In genomic region chr19:51750381-51751124, GRCh38 we compare ENCODE assay signal across 2 cellular contexts.
TF ChIP-seq lines count a peak whose summit lies in the region.

No MANE protein-coding gene starts in this region.

TF ChIP-seq in liver, 16 proteins besides CTCF, POLR2A, EP300 and RAD21:
- no peak for TF ChIP-seq EGR1 (IDR thresholded peaks at IDR 0.05; ENCODE audit: low read depth in 2 of 2)
- TF ChIP-seq, protein P1, sequence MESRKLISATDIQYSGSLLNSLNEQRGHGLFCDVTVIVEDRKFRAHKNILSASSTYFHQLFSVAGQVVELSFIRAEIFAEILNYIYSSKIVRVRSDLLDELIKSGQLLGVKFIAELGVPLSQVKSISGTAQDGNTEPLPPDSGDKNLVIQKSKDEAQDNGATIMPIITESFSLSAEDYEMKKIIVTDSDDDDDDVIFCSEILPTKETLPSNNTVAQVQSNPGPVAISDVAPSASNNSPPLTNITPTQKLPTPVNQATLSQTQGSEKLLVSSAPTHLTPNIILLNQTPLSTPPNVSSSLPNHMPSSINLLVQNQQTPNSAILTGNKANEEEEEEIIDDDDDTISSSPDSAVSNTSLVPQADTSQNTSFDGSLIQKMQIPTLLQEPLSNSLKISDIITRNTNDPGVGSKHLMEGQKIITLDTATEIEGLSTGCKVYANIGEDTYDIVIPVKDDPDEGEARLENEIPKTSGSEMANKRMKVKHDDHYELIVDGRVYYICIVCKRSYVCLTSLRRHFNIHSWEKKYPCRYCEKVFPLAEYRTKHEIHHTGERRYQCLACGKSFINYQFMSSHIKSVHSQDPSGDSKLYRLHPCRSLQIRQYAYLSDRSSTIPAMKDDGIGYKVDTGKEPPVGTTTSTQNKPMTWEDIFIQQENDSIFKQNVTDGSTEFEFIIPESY (IDR thresholded peaks at IDR 0.05), result no peak
- no peak for TF ChIP-seq HNF4G (IDR thresholded peaks at IDR 0.05)
- no peak for TF ChIP-seq FOXA2 (IDR thresholded peaks at IDR 0.05)
- TF ChIP-seq SP1 (IDR thresholded peaks at IDR 0.05), result no peak
- no peak for TF ChIP-seq YY1 (IDR thresholded peaks at IDR 0.05)
- TF ChIP-seq JUND (IDR thresholded peaks at IDR 0.05), result no peak
- no peak for TF ChIP-seq REST (IDR thresholded peaks at IDR 0.05)
- TF ChIP-seq FOXA1 (IDR thresholded peaks at IDR 0.05), result no peak
- TF ChIP-seq NR2F2 (IDR thresholded peaks at IDR 0.05), result no peak
- no peak for TF ChIP-seq TAF1 (conservative IDR thresholded peaks at IDR 0.05)
- TF ChIP-seq, protein P2, sequence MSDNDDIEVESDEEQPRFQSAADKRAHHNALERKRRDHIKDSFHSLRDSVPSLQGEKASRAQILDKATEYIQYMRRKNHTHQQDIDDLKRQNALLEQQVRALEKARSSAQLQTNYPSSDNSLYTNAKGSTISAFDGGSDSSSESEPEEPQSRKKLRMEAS (IDR thresholded peaks at IDR 0.05), result no peak
- TF ChIP-seq RXRA (IDR thresholded peaks at IDR 0.05), result no peak
- no peak for TF ChIP-seq GABPA (IDR thresholded peaks at IDR 0.05 in 1 of 2, conservative IDR thresholded peaks at IDR 0.05 in 1 of 2)
- TF ChIP-seq ATF3 (IDR thresholded peaks at IDR 0.05), result no peak
- TF ChIP-seq HNF4A (conservative IDR thresholded peaks at IDR 0.05), result no peak

TF ChIP-seq in HepG2, 621 proteins besides CTCF, POLR2A, EP300 and RAD21:
- TF ChIP-seq ZNF558 (CRISPR knock-in tag; IDR thresholded peaks at IDR 0.05; ENCODE audit: borderline replicate concordance), result no peak
- TF ChIP-seq ZNF496 (CRISPR knock-in tag; IDR thresholded peaks at IDR 0.05; ENCODE audit: insufficient replicate concordance), result no peak
- no peak for TF ChIP-seq NFIB (CRISPR knock-in tag; IDR thresholded peaks at IDR 0.05; ENCODE audit: borderline replicate concordance)
